Comparison of ENCODE assay signal across 1 cellular context in the genomic region with DNA sequence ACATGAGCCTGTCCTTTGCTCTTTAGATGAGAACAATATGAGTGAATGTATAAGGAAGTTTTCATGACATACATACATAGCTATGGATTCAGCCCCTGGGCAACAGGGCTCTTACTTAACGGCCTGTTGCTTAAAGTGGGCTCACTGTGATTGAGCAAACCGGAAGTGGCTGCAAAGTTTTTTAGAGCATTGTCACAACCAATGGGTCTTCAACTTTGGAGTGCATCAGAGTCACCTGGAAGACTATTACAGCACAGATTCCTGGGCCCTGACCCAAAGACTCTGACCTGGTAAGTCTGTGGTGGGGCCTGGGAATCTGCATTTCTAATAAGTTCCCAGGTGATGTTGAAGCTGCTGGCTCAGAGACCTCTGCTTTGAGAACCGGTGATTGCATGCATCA.
TF ChIP-seq lines count a peak whose summit lies in the region.

No MANE protein-coding gene starts in this region.

TF ChIP-seq in GM23338, 12 proteins besides CTCF, POLR2A, EP300 and RAD21 (continued from another document):
- TF ChIP-seq, protein P1, sequence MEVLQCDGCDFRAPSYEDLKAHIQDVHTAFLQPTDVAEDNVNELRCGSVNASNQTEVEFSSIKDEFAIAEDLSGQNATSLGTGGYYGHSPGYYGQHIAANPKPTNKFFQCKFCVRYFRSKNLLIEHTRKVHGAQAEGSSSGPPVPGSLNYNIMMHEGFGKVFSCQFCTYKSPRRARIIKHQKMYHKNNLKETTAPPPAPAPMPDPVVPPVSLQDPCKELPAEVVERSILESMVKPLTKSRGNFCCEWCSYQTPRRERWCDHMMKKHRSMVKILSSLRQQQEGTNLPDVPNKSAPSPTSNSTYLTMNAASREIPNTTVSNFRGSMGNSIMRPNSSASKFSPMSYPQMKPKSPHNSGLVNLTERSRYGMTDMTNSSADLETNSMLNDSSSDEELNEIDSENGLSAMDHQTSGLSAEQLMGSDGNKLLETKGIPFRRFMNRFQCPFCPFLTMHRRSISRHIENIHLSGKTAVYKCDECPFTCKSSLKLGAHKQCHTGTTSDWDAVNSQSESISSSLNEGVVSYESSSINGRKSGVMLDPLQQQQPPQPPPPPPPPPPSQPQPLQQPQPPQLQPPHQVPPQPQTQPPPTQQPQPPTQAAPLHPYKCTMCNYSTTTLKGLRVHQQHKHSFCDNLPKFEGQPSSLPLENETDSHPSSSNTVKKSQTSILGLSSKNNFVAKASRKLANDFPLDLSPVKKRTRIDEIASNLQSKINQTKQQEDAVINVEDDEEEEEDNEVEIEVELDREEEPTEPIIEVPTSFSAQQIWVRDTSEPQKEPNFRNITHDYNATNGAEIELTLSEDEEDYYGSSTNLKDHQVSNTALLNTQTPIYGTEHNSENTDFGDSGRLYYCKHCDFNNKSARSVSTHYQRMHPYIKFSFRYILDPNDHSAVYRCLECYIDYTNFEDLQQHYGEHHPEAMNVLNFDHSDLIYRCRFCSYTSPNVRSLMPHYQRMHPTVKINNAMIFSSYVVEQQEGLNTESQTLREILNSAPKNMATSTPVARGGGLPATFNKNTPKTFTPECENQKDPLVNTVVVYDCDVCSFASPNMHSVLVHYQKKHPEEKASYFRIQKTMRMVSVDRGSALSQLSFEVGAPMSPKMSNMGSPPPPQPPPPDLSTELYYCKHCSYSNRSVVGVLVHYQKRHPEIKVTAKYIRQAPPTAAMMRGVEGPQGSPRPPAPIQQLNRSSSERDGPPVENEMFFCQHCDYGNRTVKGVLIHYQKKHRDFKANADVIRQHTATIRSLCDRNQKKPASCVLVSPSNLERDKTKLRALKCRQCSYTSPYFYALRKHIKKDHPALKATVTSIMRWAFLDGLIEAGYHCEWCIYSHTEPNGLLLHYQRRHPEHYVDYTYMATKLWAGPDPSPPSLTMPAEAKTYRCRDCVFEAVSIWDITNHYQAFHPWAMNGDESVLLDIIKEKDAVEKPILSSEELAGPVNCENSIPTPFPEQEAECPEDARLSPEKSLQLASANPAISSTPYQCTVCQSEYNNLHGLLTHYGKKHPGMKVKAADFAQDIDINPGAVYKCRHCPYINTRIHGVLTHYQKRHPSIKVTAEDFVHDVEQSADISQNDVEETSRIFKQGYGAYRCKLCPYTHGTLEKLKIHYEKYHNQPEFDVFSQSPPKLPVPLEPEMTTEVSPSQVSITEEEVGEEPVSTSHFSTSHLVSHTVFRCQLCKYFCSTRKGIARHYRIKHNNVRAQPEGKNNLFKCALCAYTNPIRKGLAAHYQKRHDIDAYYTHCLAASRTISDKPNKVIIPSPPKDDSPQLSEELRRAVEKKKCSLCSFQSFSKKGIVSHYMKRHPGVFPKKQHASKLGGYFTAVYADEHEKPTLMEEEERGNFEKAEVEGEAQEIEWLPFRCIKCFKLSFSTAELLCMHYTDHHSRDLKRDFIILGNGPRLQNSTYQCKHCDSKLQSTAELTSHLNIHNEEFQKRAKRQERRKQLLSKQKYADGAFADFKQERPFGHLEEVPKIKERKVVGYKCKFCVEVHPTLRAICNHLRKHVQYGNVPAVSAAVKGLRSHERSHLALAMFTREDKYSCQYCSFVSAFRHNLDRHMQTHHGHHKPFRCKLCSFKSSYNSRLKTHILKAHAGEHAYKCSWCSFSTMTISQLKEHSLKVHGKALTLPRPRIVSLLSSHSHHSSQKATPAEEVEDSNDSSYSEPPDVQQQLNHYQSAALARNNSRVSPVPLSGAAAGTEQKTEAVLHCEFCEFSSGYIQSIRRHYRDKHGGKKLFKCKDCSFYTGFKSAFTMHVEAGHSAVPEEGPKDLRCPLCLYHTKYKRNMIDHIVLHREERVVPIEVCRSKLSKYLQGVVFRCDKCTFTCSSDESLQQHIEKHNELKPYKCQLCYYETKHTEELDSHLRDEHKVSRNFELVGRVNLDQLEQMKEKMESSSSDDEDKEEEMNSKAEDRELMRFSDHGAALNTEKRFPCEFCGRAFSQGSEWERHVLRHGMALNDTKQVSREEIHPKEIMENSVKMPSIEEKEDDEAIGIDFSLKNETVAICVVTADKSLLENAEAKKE (CRISPR knock-in tag; IDR thresholded peaks at IDR 0.05): no peak
